In genomic region chr1:184911830-184912229, GRCh38 we compare ENCODE assay signal across 2 cellular contexts.
TF ChIP-seq lines count a peak whose summit lies in the region.

No MANE protein-coding gene starts in this region.

TF ChIP-seq in HEK293T, 16 proteins besides CTCF, POLR2A, EP300 and RAD21 (continued from another document):
- TF ChIP-seq PKNOX1 (IDR thresholded peaks at IDR 0.05) (peak; percentile 58; the same call in 1 of the 2 replicates), L3MBTL2 (conservative IDR thresholded peaks at IDR 0.05) (no peak)

TF ChIP-seq in K562, 482 proteins besides CTCF, POLR2A, EP300 and RAD21:
- peak; percentile 56 for TF ChIP-seq PKNOX1 (IDR thresholded peaks at IDR 0.05)
- TF ChIP-seq KAT8 (IDR thresholded peaks at IDR 0.05; ENCODE audit: low read depth) = no peak
- no peak for TF ChIP-seq RCOR1 (IDR thresholded peaks at IDR 0.05; ENCODE audit: borderline replicate concordance in 1 of 2, low read depth in 2 of 2, low read length in 2 of 2)
